15 cellular contexts compared by ENCODE assay signal in the genomic region with DNA sequence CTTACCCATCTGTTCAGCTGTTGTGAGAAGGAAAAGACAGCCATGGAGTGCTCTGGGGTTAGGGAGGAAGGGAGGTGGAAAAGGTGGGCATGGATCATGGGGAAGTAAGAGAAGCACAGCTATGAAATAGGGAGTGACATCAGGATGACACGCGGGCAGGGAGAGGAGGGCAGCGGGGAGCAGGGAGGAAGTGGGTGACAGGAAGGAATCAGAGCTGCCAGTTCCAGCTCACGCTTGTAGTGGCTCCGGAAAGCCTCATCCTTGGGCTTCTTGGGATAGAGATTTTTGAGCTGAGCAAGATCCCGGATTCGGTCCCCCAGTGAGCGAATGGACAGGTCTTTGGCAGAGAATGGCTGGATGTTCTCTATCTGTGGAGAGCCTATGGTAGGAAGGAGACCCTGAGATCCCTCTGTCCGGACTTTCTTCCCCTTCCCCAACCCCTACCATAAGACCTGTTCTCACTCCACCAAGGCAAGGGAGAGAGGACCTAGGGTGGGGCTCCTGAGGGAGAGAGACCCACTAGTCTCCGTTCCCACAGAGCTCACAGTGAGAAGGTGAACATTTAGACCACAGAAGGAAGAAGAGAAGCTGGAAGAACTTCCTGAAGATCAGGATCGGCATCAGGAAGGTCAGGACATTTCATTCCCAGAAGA. TPM values are rescaled to one million over a fixed set of nuclear protein-coding genes. Genes with fewer than 3 reads are reported as not detected.
DNase-seq lines count a peak whose midpoint lies in the region; ATAC-seq and TF ChIP-seq lines count a peak whose summit lies in the region.
"Had no signal": no experiment of that assay in that cellular context is flagged by ENCODE, and none has a peak within 500 bp of the region (broad histone marks: within the 10 kb centered on the region; RNA-seq: fewer than 3 reads in every experiment).

No MANE protein-coding gene starts in this region.

- peak overlapping the region; percentile 40 for H3K27ac Mint-ChIP-seq in MCF 10A (ENCODE audit: low read depth, unreplicated experiment)
- peak overlapping the region; percentile 51 for H3K27ac Mint-ChIP-seq in activated CD8-positive, alpha-beta T cell treated with anti-CD3 and anti-CD28 coated beads, Interleukin-2, amount 10 ng/mL, durations not matched to agents 7 days and 5 days
- H3K27ac Mint-ChIP-seq in immature natural killer cell: peak overlapping the region; percentile 16 to 80 (median 56)
- H3K27ac Mint-ChIP-seq: WTC11 had no signal

- H3K36me3 Mint-ChIP-seq in MCF 10A (ENCODE audit: insufficient read depth, unreplicated experiment) (peaks cover 71% of the 10 kb centered on the region), immature natural killer cell (peaks cover 12 to 36% (median 18%) of the 10 kb centered on the region in 3 donors)
- peaks cover 63% of the 10 kb centered on the region for H3K36me3 Mint-ChIP-seq in activated CD8-positive, alpha-beta T cell treated with anti-CD3 and anti-CD28 coated beads, Interleukin-2, amount 10 ng/mL, durations not matched to agents 7 days and 5 days (ENCODE audit: low read depth)

- H3K9ac ChIP-seq in mammary epithelial cell (ENCODE audit: insufficient read depth, low read length): no peak overlapping the region

- no TSS peak for BruUV-seq in MCF 10A (replicated peaks; lab: Mats Ljungman, UMichigan)
- BruUV-seq in mammary epithelial cell (replicated peaks; lab: Mats Ljungman, UMichigan): no TSS peak

- H3K4me3 ChIP-seq in mammary epithelial cell (replicated peaks in 1 of 3; ENCODE audit: insufficient read depth in 1 of 3, low read depth in 2 of 3, low read length in 3 of 3): no peak overlapping the region
- no peak overlapping the region for H3K4me3 ChIP-seq in vagina
- H3K4me3 ChIP-seq: gastrocnemius medialis had no signal

- no peak overlapping the region for H2AFZ ChIP-seq in mammary epithelial cell (ENCODE audit: low read depth, low read length)

- H3K79me2 ChIP-seq in mammary epithelial cell (ENCODE audit: insufficient read depth, low read length): peaks cover 8% of the 10 kb centered on the region

- no peak for ATAC-seq in activated CD8-positive, alpha-beta T cell treated with anti-CD3 and anti-CD28 coated beads, Interleukin-2, amount 10 ng/mL, durations not matched to agents 7 days and 5 days
- no peak for ATAC-seq in GM19351 (IDR thresholded peaks at IDR 0.05; ENCODE audit: unreplicated experiment)
- ATAC-seq: gastrocnemius medialis, WTC11 had no signal

- no peaks in the 10 kb centered on the region for H3K27me3 Mint-ChIP-seq in MCF 10A (ENCODE audit: insufficient read depth, unreplicated experiment)
- H3K27me3 Mint-ChIP-seq in activated CD8-positive, alpha-beta T cell treated with anti-CD3 and anti-CD28 coated beads, Interleukin-2, amount 10 ng/mL, durations not matched to agents 7 days and 5 days (ENCODE audit: low read depth): no peaks in the 10 kb centered on the region
- peaks cover 0 to 7% (median 4%) of the 10 kb centered on the region in 3 donors for H3K27me3 Mint-ChIP-seq in immature natural killer cell (ENCODE audit: low read depth in 3 of 3)

- H3K4me3 Mint-ChIP-seq in MCF 10A (ENCODE audit: unreplicated experiment) (no peak overlapping the region), immature natural killer cell (no peak overlapping the region)
- H3K4me3 Mint-ChIP-seq in activated CD8-positive, alpha-beta T cell treated with anti-CD3 and anti-CD28 coated beads, Interleukin-2, amount 10 ng/mL, durations not matched to agents 7 days and 5 days: no peak overlapping the region
- H3K4me3 Mint-ChIP-seq: WTC11 had no signal

- POLR2A ChIA-PET in MCF 10A (lab: Yijun Ruan, JAX): interaction anchor here (0.6 to 16.5 kb wide), 4 partner anchors 9 to 130 kb away, joined by 3 to 610 read pairs (median 48); a partner anchor contains a TSS
- POLR2A ChIA-PET in activated CD8-positive, alpha-beta T cell treated with anti-CD3 and anti-CD28 coated beads, Interleukin-2, amount 10 ng/mL, durations not matched to agents 7 days and 5 days (lab: Charles Lee): interaction anchor here (1.4 to 8.0 kb wide), 4 partner anchors 7 to 94 kb away, joined by 3 to 77 read pairs (median 12); a partner anchor contains a TSS

- peaks cover 36% of the 10 kb centered on the region for H3K36me3 ChIP-seq in mammary epithelial cell (ENCODE audit: insufficient read depth, low read length)
- H3K36me3 ChIP-seq in vagina: peaks cover 0 to 60% of the 10 kb centered on the region in 2 donors

- no peak for DNase-seq in MCF 10A (ENCODE audit: unreplicated experiment)
- no peak for DNase-seq in mammary epithelial cell
- DNase-seq in activated CD8-positive, alpha-beta T cell treated with anti-CD3 and anti-CD28 coated beads, Interleukin-2, amount 10 ng/mL, durations not matched to agents 7 days and 5 days: no peak
- DNase-seq in immature natural killer cell: no peak
- peak in 1 of 2 donors; percentile 74 for DNase-seq in vagina (ENCODE audit: extremely low spot score in 2 of 2)
- DNase-seq in NK-92 (lab: John Stamatoyannopoulos, UW; ENCODE audit: unreplicated experiment): no peak
- DNase-seq in iPS-NIHi7 (ENCODE audit: extremely low spot score): no peak
- DNase-seq: activated gamma-delta T cell treated with Interleukin-2 at 50 U/mL for 16 hours; gastrocnemius medialis; NCI-H187; stimulated activated CD4-positive, alpha-beta T cell treated with anti-CD3 and anti-CD28 coated beads, Interleukin-12 subunit alpha, Interleukin-12 subunit beta, amount 100 ng/mL, for 4 hours had no signal

- H3K4me1 Mint-ChIP-seq in MCF 10A (ENCODE audit: insufficient read depth, unreplicated experiment): peaks cover 27% of the 10 kb centered on the region
- H3K4me1 Mint-ChIP-seq in activated CD8-positive, alpha-beta T cell treated with anti-CD3 and anti-CD28 coated beads, Interleukin-2, amount 10 ng/mL, durations not matched to agents 7 days and 5 days (ENCODE audit: low read depth): peaks cover 47% of the 10 kb centered on the region
- peaks cover 30 to 32% of the 10 kb centered on the region in 2 donors for H3K4me1 Mint-ChIP-seq in immature natural killer cell

- H3K27me3 ChIP-seq in mammary epithelial cell (ENCODE audit: insufficient read depth, low read length) (no peaks in the 10 kb centered on the region), vagina (no peaks in the 10 kb centered on the region)
- H3K27me3 ChIP-seq: gastrocnemius medialis had no signal

- H3K9me3 ChIP-seq in mammary epithelial cell (replicated peaks; ENCODE audit: insufficient read depth, low read length): no peaks in the 10 kb centered on the region
- H3K9me3 ChIP-seq in vagina: no peaks in the 10 kb centered on the region
- H3K9me3 ChIP-seq: gastrocnemius medialis had no signal

- in situ Hi-C loops in mammary epithelial cell (cut with MboI; ENCODE audit: low sequenced_read_pairs in 2 of 2): no loop called here

- H3K4me2 ChIP-seq in mammary epithelial cell (ENCODE audit: insufficient read depth, low read depth, low read length): no peak overlapping the region

- intact Hi-C loops in MCF 10A (cut with micrococcal nuclease) (no loop called here), mammary epithelial cell (cut with micrococcal nuclease) (no loop called here), vagina (cut with DNase I) (no loop called here)

- H3K27ac ChIP-seq in mammary epithelial cell (ENCODE audit: insufficient read depth, low read depth, low read length) (no peak overlapping the region), vagina (peak overlapping the region; percentile 31)
- H3K27ac ChIP-seq: gastrocnemius medialis had no signal

- CTCF ChIA-PET in MCF 10A (lab: Yijun Ruan, JAX): interaction anchor here (1.3 to 13.9 kb wide), 3 partner anchors 11 to 130 kb away, joined by 3 to 147 read pairs (median 4); a partner anchor contains a TSS
- CTCF ChIA-PET in mammary epithelial cell (lab: Charles Lee; ENCODE audit: low non-redundant PET): no interaction called here
- CTCF ChIA-PET in activated CD8-positive, alpha-beta T cell treated with anti-CD3 and anti-CD28 coated beads, Interleukin-2, amount 10 ng/mL, durations not matched to agents 7 days and 5 days (lab: Charles Lee): interaction anchor here (0.9 to 18.4 kb wide), 3 partner anchors 8 to 98 kb away, joined by 4 to 233 read pairs (median 4); a partner anchor contains a TSS

- no peak for TF ChIP-seq POLR2A in vagina (IDR thresholded peaks at IDR 0.05)

- peaks cover 30% of the 10 kb centered on the region for H3K4me1 ChIP-seq in mammary epithelial cell (ENCODE audit: insufficient read depth, low read length)
- H3K4me1 ChIP-seq in vagina: peaks cover 33% of the 10 kb centered on the region

- no peaks in the 10 kb centered on the region for H4K20me1 ChIP-seq in mammary epithelial cell (ENCODE audit: insufficient read depth, low read length)

- 82% methylated on average over 11 of the region's 11 CpGs for WGBS in mammary epithelial cell (ENCODE audit: low coverage, missing lambda C conversion rate)

- TF ChIP-seq CTCF in MCF 10A (IDR thresholded peaks at IDR 0.05; ENCODE audit: unreplicated experiment) (no peak), mammary epithelial cell (conservative IDR thresholded peaks at IDR 0.05 in 1 of 2, IDR thresholded peaks at IDR 0.05 in 1 of 2; ENCODE audit: extremely low read depth in 1 of 2, insufficient read depth in 1 of 2, low read depth in 1 of 2, low read length in 2 of 2) (no peak), vagina (IDR thresholded peaks at IDR 0.05) (no peak)

- dilution Hi-C loops in mammary epithelial cell (cut with HindIII; ENCODE audit: low sequenced_read_pairs): no loop called here

- H3K9me3 Mint-ChIP-seq in MCF 10A (ENCODE audit: unreplicated experiment): no peaks in the 10 kb centered on the region
- H3K9me3 Mint-ChIP-seq in activated CD8-positive, alpha-beta T cell treated with anti-CD3 and anti-CD28 coated beads, Interleukin-2, amount 10 ng/mL, durations not matched to agents 7 days and 5 days (ENCODE audit: insufficient read depth): no peaks in the 10 kb centered on the region
- H3K9me3 Mint-ChIP-seq in immature natural killer cell: no peaks in the 10 kb centered on the region
- H3K9me3 Mint-ChIP-seq: neural crest cell, WTC11 had no signal

RNA-seq across cellular contexts. Expression of a gene that starts 10.3 kb away (rescaled TPM):
- total RNA-seq in MCF 10A (2022) (25.8 and 30.6 TPM in 2 replicates), mammary epithelial cell (10 to 100 TPM; 33.8 to 35.3 TPM), vagina (34.4 TPM)
- polyA plus RNA-seq in mammary epithelial cell (28.4 TPM), immature natural killer cell (1 to 10 TPM; 1.0 to 2.7 (median 1.3) TPM)
- polyA minus RNA-seq in mammary epithelial cell: 66.6 TPM
- total RNA-seq in activated CD8-positive, alpha-beta T cell treated with anti-CD3 and anti-CD28 coated beads, Interleukin-2, amount 10 ng/mL, durations not matched to agents 7 days and 5 days: 10 to 100 TPM; 12.9 to 13.7 TPM

RNA-seq across cellular contexts. Expression of a gene that starts 12.0 kb away (rescaled TPM):
- total RNA-seq in MCF 10A (2022): 99.7 and 122 TPM in 2 replicates
- total RNA-seq in mammary epithelial cell: 100 to 1,000 TPM in 1 of 2 donors, 10 to 100 TPM in 1; 65.3 to 150 TPM
- 170 TPM for polyA plus RNA-seq in mammary epithelial cell
- polyA minus RNA-seq in mammary epithelial cell: 136 TPM
- 100 to 1,000 TPM; 189 TPM for total RNA-seq in activated CD8-positive, alpha-beta T cell treated with anti-CD3 and anti-CD28 coated beads, Interleukin-2, amount 10 ng/mL, durations not matched to agents 7 days and 5 days
- 10 to 100 TPM; 71.1 to 94.0 (median 89.1) TPM for polyA plus RNA-seq in immature natural killer cell
- total RNA-seq in vagina: 146 TPM

RNA-seq across cellular contexts. Expression of a gene that starts 20.6 kb away (rescaled TPM):
- 17.5 and 22.5 TPM in 2 replicates for total RNA-seq in MCF 10A (2022)
- total RNA-seq in mammary epithelial cell: 10 to 100 TPM in 1 of 2 donors, 1 to 10 TPM in 1; 7.3 to 31.0 TPM
- polyA plus RNA-seq in mammary epithelial cell: 11.4 TPM
- polyA minus RNA-seq in mammary epithelial cell: 22.2 TPM
- total RNA-seq in activated CD8-positive, alpha-beta T cell treated with anti-CD3 and anti-CD28 coated beads, Interleukin-2, amount 10 ng/mL, durations not matched to agents 7 days and 5 days: 10 to 100 TPM; 56.4 to 56.9 TPM
- polyA plus RNA-seq in immature natural killer cell: 1 to 10 TPM; 1.6 to 4.1 (median 2.6) TPM
- total RNA-seq in vagina: 7.1 TPM

RNA-seq across cellular contexts. Expression of a gene that starts 29.1 kb away (rescaled TPM):
- 18.9 and 25.3 TPM in 2 replicates for total RNA-seq in MCF 10A (2022)
- 10 to 100 TPM; 33.2 to 57.0 TPM for total RNA-seq in mammary epithelial cell
- 11.3 TPM for polyA plus RNA-seq in mammary epithelial cell
- 75.1 TPM for polyA minus RNA-seq in mammary epithelial cell
- under 1 TPM; 0.39 to 0.40 TPM for total RNA-seq in activated CD8-positive, alpha-beta T cell treated with anti-CD3 and anti-CD28 coated beads, Interleukin-2, amount 10 ng/mL, durations not matched to agents 7 days and 5 days
- under 1 TPM in 2 of 3 donors, not detected in 1; 0.08 to 0.22 TPM for polyA plus RNA-seq in immature natural killer cell
- total RNA-seq in vagina: 477 TPM

RNA-seq across cellular contexts. Expression of a gene that starts 48.2 kb away (rescaled TPM):
- total RNA-seq in MCF 10A (2022) (not detected in 2 replicates), mammary epithelial cell (not detected), vagina (not detected)
- polyA plus RNA-seq in mammary epithelial cell (not detected), immature natural killer cell (not detected)
- polyA minus RNA-seq in mammary epithelial cell: not detected
- total RNA-seq in activated CD8-positive, alpha-beta T cell treated with anti-CD3 and anti-CD28 coated beads, Interleukin-2, amount 10 ng/mL, durations not matched to agents 7 days and 5 days: not detected
- total RNA-seq: gastrocnemius medialis, kidney epithelial cell, neural crest cell, WTC11 had no signal
